Comparison of ENCODE assay signal across 25 cellular contexts in the genomic region with DNA sequence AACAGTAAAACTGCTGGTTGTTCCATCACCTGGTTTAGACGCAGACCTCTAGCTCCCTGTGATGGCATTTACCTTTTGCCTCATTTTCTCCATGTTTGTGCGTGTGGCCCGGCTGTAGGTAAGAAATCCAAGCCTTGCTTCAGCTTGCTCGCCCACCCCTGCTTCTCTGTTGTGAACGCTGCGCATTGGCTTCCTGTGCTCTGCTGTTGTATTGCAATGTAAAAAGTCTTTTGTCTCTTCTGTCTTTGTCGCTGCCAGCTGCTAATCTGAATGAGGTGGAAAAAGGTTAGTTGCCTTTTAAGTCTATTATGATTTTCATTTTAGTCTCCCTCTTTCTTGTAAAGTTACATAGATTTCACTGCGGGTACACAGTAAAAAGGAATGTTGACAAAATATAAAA.
"Had no signal": no experiment of that assay in that cellular context is flagged by ENCODE, and none has a peak within 500 bp of the region (broad histone marks: within the 10 kb centered on the region; RNA-seq: fewer than 3 reads in every experiment).

No MANE protein-coding gene starts in this region.

- H3K36me3 Mint-ChIP-seq: activated naive CD8-positive, alpha-beta T cell treated with anti-CD3 and anti-CD28 coated beads for 36 hours; natural killer cell had no signal

- H3K4me1 ChIP-seq: breast epithelium, heart right ventricle, sigmoid colon, testis had no signal

- H3K4me1 Mint-ChIP-seq: activated B cell treated with CpG ODN at 0.5 μM for 24 hours; activated CD4-positive, alpha-beta T cell treated with anti-CD3 and anti-CD28 coated beads for 36 hours; activated naive CD8-positive, alpha-beta T cell treated with anti-CD3 and anti-CD28 coated beads for 36 hours; central memory CD8-positive, alpha-beta T cell; natural killer cell had no signal

- H3K36me3 ChIP-seq: breast epithelium had no signal

- H3K9me3 Mint-ChIP-seq: activated B cell treated with CpG ODN at 0.5 μM for 24 hours; activated naive CD8-positive, alpha-beta T cell treated with anti-CD3 and anti-CD28 coated beads for 36 hours; activated T-cell treated with anti-CD3 and anti-CD28 coated beads, Interleukin-2, amount 50 U/mL, for 4 hours; activated T-helper 2 cell treated with anti-CD3 and anti-CD28 coated beads, Interferon-gamma antibody, Interleukin-2, Interleukin-4, amounts not matched to agents 10 μg/mL and 5 μg/mL and 100 μg/mL, durations not matched to agents 14 hours and 24 hours and 36 hours; type B pancreatic cell had no signal

- DNase-seq: activated B cell treated with CpG ODN at 0.5 μM for 24 hours; activated CD4-positive, alpha-beta T cell treated with anti-CD3 and anti-CD28 coated beads for 36 hours; activated CD4-positive, alpha-beta T cell treated with anti-CD3 and anti-CD28 coated beads, Interleukin-2, amount 50 U/mL, for 4 hours; activated CD8-positive, alpha-beta memory T cell treated with anti-CD3 and anti-CD28 coated beads, Interleukin-2, amount 50 U/mL, for 48 hours; activated naive CD4-positive, alpha-beta T cell; activated naive CD8-positive, alpha-beta T cell treated with anti-CD3 and anti-CD28 coated beads for 36 hours; activated T-cell treated with anti-CD3 and anti-CD28 coated beads, Interleukin-2, amount 50 U/mL, for 4 hours; amniotic stem cell; dorsolateral prefrontal cortex; heart right ventricle; midbrain; natural killer cell; retina; sigmoid colon; stimulated activated CD4-positive, alpha-beta T cell treated with anti-CD3 and anti-CD28 coated beads, Interleukin-15, amount 100 ng/mL, for 24 hours; stimulated activated CD4-positive, alpha-beta T cell treated with anti-CD3 and anti-CD28 coated beads, Interleukin-4, amount 100 ng/mL, for 1 hour; stimulated activated naive CD4-positive, alpha-beta T cell; T1000; testis had no signal

- H3K4me3 Mint-ChIP-seq: activated B cell treated with CpG ODN at 0.5 μM for 24 hours; activated CD4-positive, alpha-beta T cell treated with anti-CD3 and anti-CD28 coated beads for 36 hours; activated naive CD8-positive, alpha-beta T cell treated with anti-CD3 and anti-CD28 coated beads for 36 hours; activated T-cell treated with anti-CD3 and anti-CD28 coated beads, Interleukin-2, amount 50 U/mL, for 4 hours; central memory CD8-positive, alpha-beta T cell; natural killer cell; type B pancreatic cell had no signal

- H3K27ac ChIP-seq: breast epithelium, dorsolateral prefrontal cortex, epithelial cell of prostate, heart right ventricle, sigmoid colon, testis had no signal

- H3K27me3 Mint-ChIP-seq: activated B cell treated with CpG ODN at 0.5 μM for 24 hours; activated naive CD8-positive, alpha-beta T cell treated with anti-CD3 and anti-CD28 coated beads for 36 hours; central memory CD8-positive, alpha-beta T cell; type B pancreatic cell had no signal

- H3K4me3 ChIP-seq: breast epithelium, dorsolateral prefrontal cortex, heart right ventricle, sigmoid colon, smooth muscle cell, testis had no signal

- H3K27me3 ChIP-seq: breast epithelium, dorsolateral prefrontal cortex, heart right ventricle, sigmoid colon, testis had no signal

- H3K27ac Mint-ChIP-seq: activated B cell treated with CpG ODN at 0.5 μM for 24 hours; activated CD4-positive, alpha-beta T cell treated with anti-CD3 and anti-CD28 coated beads for 36 hours; activated naive CD8-positive, alpha-beta T cell treated with anti-CD3 and anti-CD28 coated beads for 36 hours; activated T-helper 2 cell treated with anti-CD3 and anti-CD28 coated beads, Interferon-gamma antibody, Interleukin-2, Interleukin-4, amounts not matched to agents 10 μg/mL and 5 μg/mL and 100 μg/mL, durations not matched to agents 14 hours and 24 hours and 36 hours; natural killer cell; type B pancreatic cell had no signal

- H3K9me3 ChIP-seq: breast epithelium, heart right ventricle, sigmoid colon, testis had no signal
